Comparison of ENCODE assay signal across 8 cellular contexts in the genomic region with DNA sequence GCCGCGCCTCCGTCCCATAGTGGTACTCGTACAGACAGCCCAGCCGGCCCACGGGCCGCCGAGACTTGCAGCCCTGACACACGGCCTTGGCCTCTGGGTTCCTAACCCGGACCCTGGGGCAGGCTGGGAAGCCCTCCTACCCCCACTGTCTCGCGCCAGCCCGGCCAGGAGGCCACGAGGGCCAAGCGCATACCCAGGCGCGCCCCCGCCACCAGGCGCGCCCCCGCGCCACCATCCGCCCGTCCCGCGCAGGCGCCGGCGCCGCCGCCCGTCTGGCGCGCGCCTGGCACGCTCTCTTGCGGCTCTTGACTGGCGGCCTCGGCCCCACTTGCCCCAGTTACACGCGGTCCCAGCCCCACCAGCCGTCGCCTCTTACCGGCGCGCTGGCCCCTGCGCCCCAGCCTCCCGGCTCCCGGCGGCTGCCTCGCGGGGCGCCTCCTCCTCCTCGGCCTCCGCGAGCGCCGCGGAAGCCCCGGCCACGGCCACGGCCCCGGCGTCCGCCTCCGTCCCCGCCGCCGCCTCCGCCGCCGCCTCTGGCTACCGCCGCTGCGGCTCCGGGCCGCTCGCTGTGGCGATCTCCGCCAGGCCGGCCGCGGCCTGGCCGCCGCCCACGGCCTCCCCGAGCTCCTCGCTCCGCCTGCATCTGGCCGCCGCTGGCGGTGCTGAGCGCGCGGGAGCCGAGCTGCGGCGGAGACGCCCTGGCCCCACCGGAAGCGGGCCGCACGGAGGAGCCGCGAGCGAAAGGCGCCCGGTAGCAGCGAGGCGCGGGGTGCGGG. TPM values are rescaled to one million over a fixed set of nuclear protein-coding genes. Genes with fewer than 3 reads are reported as not detected.
DNase-seq lines count a peak whose midpoint lies in the region; ATAC-seq and TF ChIP-seq lines count a peak whose summit lies in the region.

No MANE protein-coding gene starts in this region.

- peak overlapping the region; percentile 87 for H3K27ac Mint-ChIP-seq in chondrocyte (ENCODE audit: unreplicated experiment)

- POLR2A ChIA-PET in AG04450 (lab: Yijun Ruan, JAX) = interaction anchor here (1.0 kb wide), 1 partner anchor 10 kb away, joined by 7 read pairs; no protein-coding TSS in a partner anchor

- no peaks in the 10 kb centered on the region for H3K27me3 ChIP-seq in AG04450 (ENCODE audit: control insufficient read depth, insufficient read depth, low read length)
- no peaks in the 10 kb centered on the region for H3K27me3 ChIP-seq in layer of hippocampus (ENCODE audit: control insufficient read depth, insufficient read depth, low read length)

- no peaks in the 10 kb centered on the region for H3K27me3 Mint-ChIP-seq in chondrocyte (ENCODE audit: low read depth)

- H3K9me3 ChIP-seq in AG04450 (ENCODE audit: control insufficient read depth, insufficient read depth, low read length) = no peaks in the 10 kb centered on the region; the same call in 1 of the 2 replicates

- no peaks in the 10 kb centered on the region for H3K36me3 Mint-ChIP-seq in chondrocyte (ENCODE audit: low read depth)

- peak overlapping the region; percentile 78 for H3K27ac ChIP-seq in AG04450 (ENCODE audit: low read depth, low read length)
- peak overlapping the region; percentile 87 for H3K27ac ChIP-seq in layer of hippocampus (ENCODE audit: low read depth, low read length)

- peak overlapping the region; percentile 81 for H3K4me3 Mint-ChIP-seq in chondrocyte (ENCODE audit: unreplicated experiment)

- ATAC-seq in GM18868 (IDR thresholded peaks at IDR 0.05; ENCODE audit: unreplicated experiment) = peak; percentile 63
- peak; percentile 60 for ATAC-seq in HG03095 (IDR thresholded peaks at IDR 0.05; ENCODE audit: unreplicated experiment)

- DNase-seq in AG04450 (ENCODE audit: low read depth, low spot score) (no peak), NCI-H345 (lab: John Stamatoyannopoulos, UW) (peak; percentile 61), chondrocyte (ENCODE audit: low spot score) (no peak)
- peak; percentile 63 for DNase-seq in activated CD4-positive, alpha-beta T cell treated with anti-CD3 and anti-CD28 coated beads for 1 hour
- peak; percentile 67 to 71 for DNase-seq in stimulated activated CD4-positive, alpha-beta T cell treated with anti-CD3 and anti-CD28 coated beads, Interleukin-1b, Interleukin-23, amount 100 ng/mL, for 4 hours (ENCODE audit: low read depth in 2 of 2)

- H3K4me3 ChIP-seq in AG04450 (ENCODE audit: low read depth, low read length) = peak overlapping the region; percentile 95

- peaks cover 37% of the 10 kb centered on the region for H3K4me1 Mint-ChIP-seq in chondrocyte (ENCODE audit: low read depth)

- no peaks in the 10 kb centered on the region for H3K9me3 Mint-ChIP-seq in chondrocyte (ENCODE audit: low read depth)

- TF ChIP-seq CTCF in AG04450 (IDR thresholded peaks at IDR 0.05; ENCODE audit: low read depth, low read length) = no peak
- TF ChIP-seq CTCF in chondrocyte (IDR thresholded peaks at IDR 0.05) = no peak

- CTCF ChIA-PET in AG04450 (lab: Charles Lee) = interaction anchor here (0.6 kb wide), 1 partner anchor 97 kb away, joined by 3 read pairs; no protein-coding TSS in a partner anchor

RNA-seq across cellular contexts. Expression of a gene that starts 0.4 kb away (rescaled TPM):
- 20.6 and 22.2 TPM in 2 replicates for polyA plus RNA-seq in AG04450 (2011; rRNA removed)
- 5.3 and 7.8 TPM in 2 replicates for polyA minus RNA-seq in AG04450 (2011; rRNA and poly(A)+ RNA removed)
- total RNA-seq in chondrocyte = 16.5 to 27.3 TPM (median 26.4 TPM) in 3 replicates

Comparison
In these comparisons a context has a peak if more than half of its experiments do, and no peak if none do; other contexts are left out.
1. DNase-seq: peak in NCI-H345 (single experiment), activated CD4-positive, alpha-beta T cell treated with anti-CD3 and anti-CD28 coated beads for 1 hour (single experiment) and stimulated activated CD4-positive, alpha-beta T cell treated with anti-CD3 and anti-CD28 coated beads, Interleukin-1b, Interleukin-23, amount 100 ng/mL, for 4 hours (2 of 2); none in AG04450 (single experiment) and chondrocyte (single experiment).